In the genomic region with DNA sequence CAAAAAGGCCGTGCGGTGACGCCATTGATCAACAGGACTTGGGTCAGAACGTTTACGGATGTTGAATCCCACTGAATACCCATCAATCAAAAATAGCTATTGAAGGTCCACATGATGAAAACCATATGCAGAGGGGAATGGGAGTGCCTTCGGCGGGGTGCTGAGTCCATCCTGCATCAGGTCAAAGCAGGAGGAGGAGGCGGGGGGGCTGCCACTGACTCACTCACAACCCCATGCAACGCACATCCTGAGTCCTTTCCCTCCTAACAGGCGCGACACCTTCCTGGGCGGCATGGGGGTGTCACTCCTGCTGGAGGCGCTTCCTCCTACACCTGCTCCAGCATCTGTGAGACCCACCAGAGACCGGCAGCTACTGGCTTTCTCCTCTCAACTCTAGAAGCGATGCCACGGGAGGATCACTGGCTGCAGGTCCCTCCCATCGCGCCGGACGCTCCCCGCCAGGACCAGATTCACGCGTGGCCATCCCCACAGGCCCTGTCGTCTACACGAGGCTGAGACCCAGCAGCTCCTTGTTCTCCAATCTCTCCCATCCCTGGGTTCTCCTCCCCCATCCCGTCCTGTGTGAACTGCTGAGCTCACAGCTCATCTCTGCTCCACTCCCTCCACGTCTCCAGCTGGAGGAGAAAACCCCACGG, we compare ENCODE assay signal across 1 cellular context.
TF ChIP-seq lines count a peak whose summit lies in the region.

No MANE protein-coding gene starts in this region.

TF ChIP-seq in HEK293, 187 proteins besides CTCF, POLR2A, EP300 and RAD21 (continued from another document):
- TF ChIP-seq, protein P1, sequence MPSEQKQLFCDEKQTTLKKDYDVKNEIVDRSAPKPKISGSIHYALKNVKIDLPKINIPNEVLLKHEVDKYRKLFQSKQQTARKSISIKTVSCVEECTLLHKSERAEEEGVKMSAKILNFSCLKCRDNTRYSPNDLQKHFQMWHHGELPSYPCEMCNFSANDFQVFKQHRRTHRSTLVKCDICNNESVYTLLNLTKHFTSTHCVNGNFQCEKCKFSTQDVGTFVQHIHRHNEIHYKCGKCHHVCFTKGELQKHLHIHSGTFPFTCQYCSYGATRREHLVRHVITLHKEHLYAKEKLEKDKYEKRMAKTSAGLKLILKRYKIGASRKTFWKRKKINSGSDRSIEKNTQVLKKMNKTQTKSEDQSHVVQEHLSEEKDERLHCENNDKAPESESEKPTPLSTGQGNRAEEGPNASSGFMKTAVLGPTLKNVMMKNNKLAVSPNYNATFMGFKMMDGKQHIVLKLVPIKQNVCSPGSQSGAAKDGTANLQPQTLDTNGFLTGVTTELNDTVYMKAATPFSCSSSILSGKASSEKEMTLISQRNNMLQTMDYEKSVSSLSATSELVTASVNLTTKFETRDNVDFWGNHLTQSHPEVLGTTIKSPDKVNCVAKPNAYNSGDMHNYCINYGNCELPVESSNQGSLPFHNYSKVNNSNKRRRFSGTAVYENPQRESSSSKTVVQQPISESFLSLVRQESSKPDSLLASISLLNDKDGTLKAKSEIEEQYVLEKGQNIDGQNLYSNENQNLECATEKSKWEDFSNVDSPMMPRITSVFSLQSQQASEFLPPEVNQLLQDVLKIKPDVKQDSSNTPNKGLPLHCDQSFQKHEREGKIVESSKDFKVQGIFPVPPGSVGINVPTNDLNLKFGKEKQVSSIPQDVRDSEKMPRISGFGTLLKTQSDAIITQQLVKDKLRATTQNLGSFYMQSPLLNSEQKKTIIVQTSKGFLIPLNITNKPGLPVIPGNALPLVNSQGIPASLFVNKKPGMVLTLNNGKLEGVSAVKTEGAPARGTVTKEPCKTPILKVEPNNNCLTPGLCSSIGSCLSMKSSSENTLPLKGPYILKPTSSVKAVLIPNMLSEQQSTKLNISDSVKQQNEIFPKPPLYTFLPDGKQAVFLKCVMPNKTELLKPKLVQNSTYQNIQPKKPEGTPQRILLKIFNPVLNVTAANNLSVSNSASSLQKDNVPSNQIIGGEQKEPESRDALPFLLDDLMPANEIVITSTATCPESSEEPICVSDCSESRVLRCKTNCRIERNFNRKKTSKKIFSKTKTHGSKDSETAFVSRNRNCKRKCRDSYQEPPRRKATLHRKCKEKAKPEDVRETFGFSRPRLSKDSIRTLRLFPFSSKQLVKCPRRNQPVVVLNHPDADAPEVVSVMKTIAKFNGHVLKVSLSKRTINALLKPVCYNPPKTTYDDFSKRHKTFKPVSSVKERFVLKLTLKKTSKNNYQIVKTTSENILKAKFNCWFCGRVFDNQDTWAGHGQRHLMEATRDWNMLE (tag by site-specific recombination; conservative IDR thresholded peaks at IDR 0.05; ENCODE audit: low read depth) = no peak
- TF ChIP-seq ZNF768 (tag by site-specific recombination; IDR thresholded peaks at IDR 0.05) (no peak), ZNF747 (tag by site-specific recombination; IDR thresholded peaks at IDR 0.05) (no peak), ZNF529 (tag by site-specific recombination; IDR thresholded peaks at IDR 0.05; ENCODE audit: insufficient replicate concordance) (no peak), ZNF302 (tag by site-specific recombination; IDR thresholded peaks at IDR 0.05; ENCODE audit: low read depth) (no peak), ZSCAN4 (tag by site-specific recombination; IDR thresholded peaks at IDR 0.05) (no peak), ZNF629 (tag by site-specific recombination; IDR thresholded peaks at IDR 0.05) (no peak), ZNF138 (tag by site-specific recombination; IDR thresholded peaks at IDR 0.05; ENCODE audit: borderline replicate concordance) (no peak)
TF ChIP-seq in HEK293: peak in this region for 0.
